1 cellular context compared by ENCODE assay signal in genomic region chr3:47381317-47382157, GRCh38.
TF ChIP-seq lines count a peak whose summit lies in the region.

No MANE protein-coding gene starts in this region.

TF ChIP-seq in HepG2, 621 proteins besides CTCF, POLR2A, EP300 and RAD21 (continued from another document and continues in another):
- TF ChIP-seq BCLAF1 (IDR thresholded peaks at IDR 0.05) (no peak), ZFP91 (CRISPR knock-in tag; IDR thresholded peaks at IDR 0.05; ENCODE audit: borderline replicate concordance) (peak; percentile 57; the same call in 1 of the 2 replicates), TEAD2 (CRISPR knock-in tag; IDR thresholded peaks at IDR 0.05) (no peak), ZNF597 (CRISPR knock-in tag; IDR thresholded peaks at IDR 0.05) (no peak), STAT5B (CRISPR knock-in tag; IDR thresholded peaks at IDR 0.05) (no peak), PAWR (CRISPR knock-in tag; IDR thresholded peaks at IDR 0.05; ENCODE audit: borderline replicate concordance) (no peak), THAP9 (CRISPR knock-in tag; IDR thresholded peaks at IDR 0.05; ENCODE audit: borderline replicate concordance) (no peak), MIER2 (CRISPR knock-in tag; IDR thresholded peaks at IDR 0.05) (no peak), FOXP1 (IDR thresholded peaks at IDR 0.05) (no peak), FOXP1 (CRISPR knock-in tag; IDR thresholded peaks at IDR 0.05) (no peak), ATF3 (CRISPR knock-in tag; IDR thresholded peaks at IDR 0.05) (no peak), ZZZ3 (CRISPR knock-in tag; IDR thresholded peaks at IDR 0.05; ENCODE audit: borderline replicate concordance) (no peak; the same call in 1 of the 2 replicates), ZNF724P (CRISPR knock-in tag; IDR thresholded peaks at IDR 0.05; ENCODE audit: borderline replicate concordance) (0 out of 2 replicates have a peak, but pooled peaks have one; percentile 9), ZNF282 (IDR thresholded peaks at IDR 0.05; ENCODE audit: partially characterized antibody) (no peak), ATF4 (CRISPR knock-in tag; IDR thresholded peaks at IDR 0.05) (no peak), CREBL2 (CRISPR knock-in tag; IDR thresholded peaks at IDR 0.05; ENCODE audit: borderline replicate concordance) (no peak), ZNF382 (CRISPR knock-in tag; IDR thresholded peaks at IDR 0.05; ENCODE audit: borderline replicate concordance) (no peak), XRCC5 (optimal IDR thresholded peaks at IDR 0.05; ENCODE audit: low read length) (peak; percentile 41), ZNF549 (CRISPR knock-in tag; IDR thresholded peaks at IDR 0.05) (no peak), ZNF318 (CRISPR knock-in tag; IDR thresholded peaks at IDR 0.05) (no peak), SMARCC2 (IDR thresholded peaks at IDR 0.05) (no peak), ZGPAT (CRISPR knock-in tag; IDR thresholded peaks at IDR 0.05) (no peak; the same call in 1 of the 2 replicates), MXD3 (CRISPR knock-in tag; IDR thresholded peaks at IDR 0.05) (no peak), CEBPB (IDR thresholded peaks at IDR 0.05; ENCODE audit: borderline replicate concordance, low read depth, low read length) (no peak), TBP (CRISPR knock-in tag; IDR thresholded peaks at IDR 0.05) (no peak), ZKSCAN5 (CRISPR knock-in tag; IDR thresholded peaks at IDR 0.05) (no peak), RBFOX2 (IDR thresholded peaks at IDR 0.05; ENCODE audit: low read depth, low read length) (no peak), HNF1B (CRISPR knock-in tag; IDR thresholded peaks at IDR 0.05) (peak; percentile 16; the same call in 1 of the 2 replicates), RNF2 (conservative IDR thresholded peaks at IDR 0.05; ENCODE audit: low read depth) (no peak), TAF1 (CRISPR knock-in tag; IDR thresholded peaks at IDR 0.05) (no peak), SOX13 (IDR thresholded peaks at IDR 0.05) (no peak), SOX13 (CRISPR knock-in tag; conservative IDR thresholded peaks at IDR 0.05 in 1 of 2, IDR thresholded peaks at IDR 0.05 in 1 of 2) (0 out of 4 replicates have a peak, but pooled peaks of 1 of the 2 experiments have one; percentile 11), TCF12 (IDR thresholded peaks at IDR 0.05) (no peak), TCF12 (CRISPR knock-in tag; IDR thresholded peaks at IDR 0.05) (no peak), ZNF446 (CRISPR knock-in tag; IDR thresholded peaks at IDR 0.05) (no peak), ZNF234 (CRISPR knock-in tag; conservative IDR thresholded peaks at IDR 0.05) (no peak), FOSL2 (CRISPR knock-in tag; IDR thresholded peaks at IDR 0.05) (no peak), ZNF354B (CRISPR knock-in tag; IDR thresholded peaks at IDR 0.05) (peak; percentile 67; the same call in 1 of the 2 replicates), NFYB (CRISPR knock-in tag; IDR thresholded peaks at IDR 0.05) (no peak), ZSCAN12 (CRISPR knock-in tag; IDR thresholded peaks at IDR 0.05) (no peak), ZNF44 (CRISPR knock-in tag; IDR thresholded peaks at IDR 0.05) (no peak)
